In the genomic region with DNA sequence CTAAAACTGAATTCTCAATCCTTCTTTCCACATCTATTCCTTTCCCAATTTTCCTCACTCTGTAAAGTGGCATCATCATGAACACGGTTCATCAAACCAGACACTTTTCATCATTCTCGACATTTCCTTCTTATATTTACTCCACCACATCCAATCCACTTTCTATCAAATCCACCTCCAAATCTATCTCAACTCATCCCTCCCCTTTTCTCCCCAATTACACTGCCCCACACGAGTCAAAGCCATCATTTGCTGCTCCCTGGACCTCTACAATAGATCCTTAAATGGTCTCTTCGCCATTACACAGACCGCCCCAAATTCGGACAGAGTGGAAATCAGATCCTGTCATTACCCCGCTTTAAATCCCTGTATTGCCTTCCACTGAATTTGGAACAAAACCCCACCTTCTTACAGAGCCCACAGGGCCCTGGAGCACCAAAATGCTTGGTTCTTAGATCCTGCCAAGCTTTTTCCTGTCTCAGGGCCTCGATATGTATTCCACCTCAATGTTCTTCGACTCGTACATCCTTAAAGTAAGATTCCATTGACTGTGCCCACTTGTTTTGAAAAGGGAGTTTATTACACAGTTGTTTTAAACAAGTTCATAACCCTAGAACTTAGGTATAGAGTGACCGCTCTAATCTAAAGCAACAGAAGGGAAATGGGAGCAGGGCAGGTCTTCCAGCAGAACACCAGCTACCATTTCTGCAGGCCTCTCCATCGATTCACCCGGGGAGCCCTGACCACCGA, we compare ENCODE assay signal across 8 cellular contexts. TPM values are rescaled to one million over a fixed set of nuclear protein-coding genes. Genes with fewer than 3 reads are reported as not detected.
A peak's percentile ranks its signal among the peaks of the same experiment; 100 is the strongest.
DNase-seq lines count a peak whose midpoint lies in the region; ATAC-seq and TF ChIP-seq lines count a peak whose summit lies in the region.

No MANE protein-coding gene starts in this region.

- H3K27ac ChIP-seq in VCaP (peak overlapping the region; percentile 91), gastroesophageal sphincter (peak overlapping the region; percentile 89 to 100 (median 96))

- peaks cover 19% of the 10 kb centered on the region for H3K36me3 Mint-ChIP-seq in activated naive CD4-positive, alpha-beta T cell treated with anti-CD3 and anti-CD28 coated beads, Interleukin-2, amount 50 U/mL, for 24 hours

- DNase-seq in activated naive CD4-positive, alpha-beta T cell treated with anti-CD3 and anti-CD28 coated beads, Interleukin-2, amount 50 U/mL, for 16 hours = no peak
- DNase-seq in skeletal muscle cell (ENCODE audit: low read depth) (no peak), MV-4-11 (lab: John Stamatoyannopoulos, UW) (no peak)

- 37 to 47% methylated on average over 9 to 14 of the region's 14 CpGs for WGBS in gastroesophageal sphincter (ENCODE audit: low coverage in 1 of 2), 2 donors

- H3K36me3 ChIP-seq in gastroesophageal sphincter = peaks cover 0 to under 1% of the 10 kb centered on the region in 2 donors

- H3K27me3 Mint-ChIP-seq in activated naive CD4-positive, alpha-beta T cell treated with anti-CD3 and anti-CD28 coated beads, Interleukin-2, amount 50 U/mL, for 24 hours = no peaks in the 10 kb centered on the region

- H3K9me3 Mint-ChIP-seq in activated naive CD4-positive, alpha-beta T cell treated with anti-CD3 and anti-CD28 coated beads, Interleukin-2, amount 50 U/mL, for 24 hours = peaks cover 4% of the 10 kb centered on the region

- ATAC-seq in gastroesophageal sphincter = no peak
- no peak for ATAC-seq in HG03354 (IDR thresholded peaks at IDR 0.05; ENCODE audit: poor library complexity, severe bottlenecking, unreplicated experiment)
- no peak for ATAC-seq in HG02884 (IDR thresholded peaks at IDR 0.05; ENCODE audit: unreplicated experiment)

- H3K4me3 ChIP-seq in gastroesophageal sphincter (peak overlapping the region; percentile 79 to 83), skeletal muscle cell (ENCODE audit: low read depth, low read length) (peak overlapping the region; percentile 84)

- H3K4me1 ChIP-seq in gastroesophageal sphincter = peaks cover 3 to 28% (median 5%) of the 10 kb centered on the region in 3 donors

- TF ChIP-seq CTCF in VCaP (conservative IDR thresholded peaks at IDR 0.05) (no peak), gastroesophageal sphincter (IDR thresholded peaks at IDR 0.05) (no peak)

- peaks cover 58% of the 10 kb centered on the region for H3K4me1 Mint-ChIP-seq in activated naive CD4-positive, alpha-beta T cell treated with anti-CD3 and anti-CD28 coated beads, Interleukin-2, amount 50 U/mL, for 24 hours

- TF ChIP-seq EP300 in gastroesophageal sphincter (IDR thresholded peaks at IDR 0.05) = no peak

- no peaks in the 10 kb centered on the region for H3K9me3 ChIP-seq in gastroesophageal sphincter

- peak overlapping the region; percentile 97 for H3K4me3 Mint-ChIP-seq in activated naive CD4-positive, alpha-beta T cell treated with anti-CD3 and anti-CD28 coated beads, Interleukin-2, amount 50 U/mL, for 24 hours

- TF ChIP-seq POLR2A in gastroesophageal sphincter (IDR thresholded peaks at IDR 0.05) = no peak

- H3K27ac Mint-ChIP-seq in activated naive CD4-positive, alpha-beta T cell treated with anti-CD3 and anti-CD28 coated beads, Interleukin-2, amount 50 U/mL, for 24 hours = peak overlapping the region; percentile 15

- H3K27me3 ChIP-seq in gastroesophageal sphincter = no peaks in the 10 kb centered on the region

RNA-seq across cellular contexts. Expression of a gene that starts 0.8 kb away (rescaled TPM):
- 10 to 100 TPM; 62.3 to 92.3 (median 81.9) TPM for total RNA-seq in gastroesophageal sphincter
